Comparison of ENCODE assay signal across 31 cellular contexts in genomic region chr11:91527380-91528030, GRCh38.
"Had no signal": no experiment of that assay in that cellular context is flagged by ENCODE, and none has a peak within 500 bp of the region (broad histone marks: within the 10 kb centered on the region; RNA-seq: fewer than 3 reads in every experiment).

No MANE protein-coding gene starts in this region.

- H3K9me3 ChIP-seq: ascending aorta, pancreas, prostate gland, thyroid gland, upper lobe of left lung had no signal

- DNase-seq: activated CD4-positive, alpha-beta memory T cell treated with anti-CD3 and anti-CD28 coated beads for 36 hours; activated CD4-positive, alpha-beta T cell treated with anti-CD3 and anti-CD28 coated beads, Interleukin-2, amount 10 ng/mL, durations not matched to agents 24 days and 14 days; activated CD8-positive, alpha-beta memory T cell treated with anti-CD3 and anti-CD28 coated beads, Interleukin-2, amount 50 U/mL, for 4 hours; activated effector memory CD4-positive, alpha-beta T cell treated with anti-CD3 and anti-CD28 coated beads, Interleukin-2, amount 50 U/mL, for 16 hours; activated naive CD4-positive, alpha-beta T cell treated with anti-CD3 and anti-CD28 coated beads for 36 hours; activated naive CD8-positive, alpha-beta T cell treated with anti-CD3 and anti-CD28 coated beads, Interleukin-2, amount 10 ng/mL, durations not matched to agents 7 days and 5 days; activated T-cell treated with anti-CD3 and anti-CD28 coated beads, Interleukin-2, amount 50 U/mL, for 1 hour; dorsolateral prefrontal cortex; effector memory CD4-positive, alpha-beta T cell; foreskin fibroblast; head of caudate nucleus; hippocampal formation; midbrain; naive thymus-derived CD4-positive, alpha-beta T cell; nucleus accumbens; pancreas; retina; stimulated activated CD4-positive, alpha-beta T cell treated with anti-CD3 and anti-CD28 coated beads, Interleukin-1b, Interleukin-23, amount 100 ng/mL, for 48 hours; stimulated activated CD4-positive, alpha-beta T cell treated with anti-CD3 and anti-CD28 coated beads, Interleukin-4, amount 100 ng/mL, for 4 hours; stimulated activated CD8-positive, alpha-beta memory T cell treated with anti-CD3 and anti-CD28 coated beads, Interleukin-4, amount 100 ng/mL, for 48 hours; stimulated activated naive CD8-positive, alpha-beta T cell treated with anti-CD3 and anti-CD28 coated beads, Interleukin-15, amount 100 ng/mL, for 72 hours; thyroid gland; upper lobe of left lung had no signal

- ATAC-seq: activated CD4-positive, CD25-positive, alpha-beta regulatory T cell treated with anti-CD3 and anti-CD28 coated beads, Interleukin-2, amount 50 U/mL, for 24 hours; naive thymus-derived CD4-positive, alpha-beta T cell; pancreas; stimulated activated memory B cell treated with anti-CD40 and anti-IgM and Interleukin-4, amounts not matched to agents 10 μg/mL and 1 μg/mL and 100 μg/mL, for 72 hours; stimulated activated naive CD8-positive, alpha-beta T cell treated with anti-CD3 and anti-CD28 coated beads, Interleukin-15, amount 100 ng/mL, for 72 hours had no signal

- H3K27ac ChIP-seq: ascending aorta, cardiac muscle cell, coronary artery, dorsolateral prefrontal cortex, pancreas, prostate gland, thyroid gland, upper lobe of left lung had no signal

- H3K4me1 ChIP-seq: ascending aorta, pancreas, prostate gland, thyroid gland, upper lobe of left lung had no signal

- H3K36me3 ChIP-seq: ascending aorta, cardiac muscle cell, pancreas, prostate gland, thyroid gland, upper lobe of left lung had no signal

- H3K4me3 ChIP-seq: ascending aorta, cardiac muscle cell, coronary artery, dorsolateral prefrontal cortex, pancreas, prostate gland, smooth muscle cell, thyroid gland, upper lobe of left lung had no signal

- H3K4me2 ChIP-seq: smooth muscle cell had no signal

- FAIRE-seq: endothelial cell of umbilical vein, pancreas had no signal

- H3K27me3 ChIP-seq: ascending aorta, cardiac muscle cell, dorsolateral prefrontal cortex, pancreas, thyroid gland, upper lobe of left lung had no signal
